In the genomic region with DNA sequence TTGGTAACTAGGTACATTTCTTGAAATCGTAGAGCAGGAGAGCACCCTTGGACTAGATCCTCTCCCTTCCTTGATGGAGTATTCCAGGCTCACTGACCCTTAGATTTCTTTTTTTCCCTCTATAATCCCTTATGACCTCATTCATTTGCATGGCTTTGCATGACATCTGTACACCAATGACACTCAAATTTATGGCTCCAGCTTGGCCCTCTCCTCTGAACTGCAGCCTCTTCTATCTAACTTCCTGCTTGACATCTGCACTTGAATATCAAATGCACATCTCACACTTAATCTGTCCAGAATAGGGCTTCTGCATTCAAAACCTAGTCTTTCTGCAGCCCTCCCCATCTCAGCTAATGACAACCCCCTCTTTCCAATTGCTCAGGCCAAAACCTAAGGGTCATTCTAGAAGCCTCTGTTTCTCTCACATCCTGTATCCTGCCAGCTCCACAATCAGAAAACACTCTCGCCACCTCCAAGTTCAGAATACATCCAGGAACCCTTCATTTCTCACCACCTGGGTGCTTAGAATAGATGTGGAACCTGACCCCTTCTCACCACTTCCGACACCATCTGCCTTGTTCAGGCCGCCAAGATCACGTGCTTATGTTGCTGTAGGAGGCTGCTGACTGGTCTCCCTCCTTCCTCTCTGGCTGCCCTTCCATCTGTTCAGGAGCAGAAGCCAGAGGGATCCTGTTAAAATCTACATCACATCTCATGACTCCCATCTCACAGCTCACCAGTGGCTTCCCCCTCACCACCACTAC, we compare ENCODE assay signal across 13 cellular contexts.
DNase-seq lines count a peak whose midpoint lies in the region; ATAC-seq, FAIRE-seq and TF ChIP-seq lines count a peak whose summit lies in the region.
"Had no signal": no experiment of that assay in that cellular context is flagged by ENCODE, and none has a peak within 500 bp of the region (broad histone marks: within the 10 kb centered on the region; RNA-seq: fewer than 3 reads in every experiment).

No MANE protein-coding gene starts in this region.

- H3K27ac ChIP-seq in kidney (ENCODE audit: low read depth in 2 of 2, low read length in 2 of 2) (no peak overlapping the region), coronary artery (no peak overlapping the region)
- H3K27ac ChIP-seq: HL-60, SK-N-MC had no signal

- ATAC-seq in GM19035 (IDR thresholded peaks at IDR 0.05; ENCODE audit: unreplicated experiment) (peak; percentile 65), HG02884 (IDR thresholded peaks at IDR 0.05; ENCODE audit: unreplicated experiment) (peak; percentile 73), Right ventricle myocardium superior (ENCODE audit: poor library complexity) (no peak)

- H3K9ac ChIP-seq in kidney (ENCODE audit: low read length in 2 of 2), result no peak overlapping the region

- H3K4me3 Mint-ChIP-seq in nephron, result no peak overlapping the region
- H3K4me3 Mint-ChIP-seq: immature natural killer cell had no signal

- no peak for TF ChIP-seq CTCF in nephron (IDR thresholded peaks at IDR 0.05; ENCODE audit: unreplicated experiment in 3 of 3)
- no peak for TF ChIP-seq CTCF in kidney (IDR thresholded peaks at IDR 0.05; ENCODE audit: borderline replicate concordance, extremely low read depth, insufficient read depth)
- no peak for TF ChIP-seq CTCF in coronary artery (IDR thresholded peaks at IDR 0.05)

- H3K4me1 ChIP-seq in kidney (ENCODE audit: control insufficient read depth in 1 of 2, insufficient read depth in 1 of 2, low read depth in 1 of 2, low read length in 2 of 2), result no peaks in the 10 kb centered on the region

- no peaks in the 10 kb centered on the region for H3K36me3 ChIP-seq in kidney (ENCODE audit: control insufficient read depth in 1 of 2, insufficient read depth in 2 of 2, low read length in 2 of 2)

- H3K9me3 Mint-ChIP-seq in nephron, result no peaks in the 10 kb centered on the region

- no peak for FAIRE-seq in kidney (lab: Jason Lieb, UNC)

- H3K4me3 ChIP-seq in kidney (ENCODE audit: low read length in 2 of 2) (no peak overlapping the region), coronary artery (no peak overlapping the region)
- H3K4me3 ChIP-seq: SK-N-MC had no signal

- peaks cover 13% of the 10 kb centered on the region for H3K36me3 Mint-ChIP-seq in nephron (ENCODE audit: low read depth)
- H3K36me3 Mint-ChIP-seq: immature natural killer cell had no signal

- DNase-seq in NCI-H2107 treated with DMSO at 0.1 percent for 48 hours (lab: John Stamatoyannopoulos, UW; ENCODE audit: unreplicated experiment), result peak; percentile 91
- DNase-seq in germinal center (ENCODE audit: low spot score), result no peak
- DNase-seq in kidney, result no peak
- no peak for DNase-seq in coronary artery (ENCODE audit: low spot score)
- no peak for DNase-seq in Right ventricle myocardium superior
- DNase-seq: amniotic stem cell; immature natural killer cell; stimulated activated CD4-positive, alpha-beta T cell treated with anti-CD3 and anti-CD28 coated beads, Interleukin-1b, Interleukin-23, amount 100 ng/mL, for 48 hours had no signal

- peak overlapping the region in 2 of 3 experiments; percentile 50 to 80 for H3K27ac Mint-ChIP-seq in nephron
- H3K27ac Mint-ChIP-seq: immature natural killer cell had no signal

- H3K9me3 ChIP-seq in kidney (ENCODE audit: control insufficient read depth in 1 of 2, low read length in 2 of 2), result no peaks in the 10 kb centered on the region

- intact Hi-C loops in kidney (cut with DNase I), result no loop called here
- intact Hi-C loops in Right ventricle myocardium superior (cut with DNase I), result no loop called here

- H3K4me1 Mint-ChIP-seq in nephron, result peaks cover 45% of the 10 kb centered on the region
- H3K4me1 Mint-ChIP-seq: immature natural killer cell had no signal

- H3K27me3 Mint-ChIP-seq in nephron (ENCODE audit: low read depth), result no peaks in the 10 kb centered on the region
